14 cellular contexts compared by ENCODE assay signal in the genomic region with DNA sequence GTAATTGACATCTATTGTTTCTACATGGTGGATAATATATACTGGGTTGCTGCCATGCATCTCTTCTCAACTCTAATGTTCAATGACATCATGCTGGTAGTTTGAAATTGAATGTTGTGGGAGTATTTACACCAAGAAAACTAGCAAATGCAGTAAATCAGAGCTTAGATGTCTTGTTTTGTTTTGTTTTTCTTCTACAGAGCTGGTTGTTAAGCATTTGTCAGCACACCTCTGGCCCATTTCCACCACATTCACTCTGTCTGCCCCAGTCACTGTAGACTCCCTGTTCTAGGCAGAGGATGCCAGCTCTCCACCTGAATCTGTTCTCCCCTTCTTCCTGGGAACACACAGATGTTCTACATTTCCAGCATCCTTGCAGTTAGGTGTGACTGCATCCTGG. TPM values are rescaled to one million over a fixed set of nuclear protein-coding genes. Genes with fewer than 3 reads are reported as not detected.
DNase-seq lines count a peak whose midpoint lies in the region; ATAC-seq and TF ChIP-seq lines count a peak whose summit lies in the region.
"Had no signal": no experiment of that assay in that cellular context is flagged by ENCODE, and none has a peak within 500 bp of the region (broad histone marks: within the 10 kb centered on the region; RNA-seq: fewer than 3 reads in every experiment).

No MANE protein-coding gene starts in this region.

- no peak overlapping the region for H2AK5ac ChIP-seq in mesenchymal stem cell (ENCODE audit: low read length, severe bottlenecking)

- H3K79me1 ChIP-seq in mesenchymal stem cell (replicated peaks; ENCODE audit: low read length, poor library complexity, severe bottlenecking): peaks cover 1% of the 10 kb centered on the region

- no peak overlapping the region for H4K91ac ChIP-seq in mesenchymal stem cell (ENCODE audit: low read length)

- H4K8ac ChIP-seq in mesenchymal stem cell (ENCODE audit: low read length): no peak overlapping the region

- no peak overlapping the region for H3K4me3 Mint-ChIP-seq in endodermal cell
- no peak overlapping the region for H3K4me3 Mint-ChIP-seq in stimulated activated naive CD8-positive, alpha-beta T cell treated with anti-CD3 and anti-CD28 coated beads, Interleukin-15, amount 100 ng/mL, for 72 hours

- no peaks in the 10 kb centered on the region for H3K36me3 Mint-ChIP-seq in endodermal cell (ENCODE audit: low read depth)

- peak overlapping the region in 1 of 2 experiments; percentile 37 for H2BK12ac ChIP-seq in mesenchymal stem cell (ENCODE audit: low read length in 2 of 2)

- H2BK5ac ChIP-seq in mesenchymal stem cell (ENCODE audit: low read depth, low read length, poor library complexity, severe bottlenecking): no peak overlapping the region

- H3K4ac ChIP-seq in mesenchymal stem cell (ENCODE audit: low read depth in 1 of 2, low read length in 2 of 2): no peak overlapping the region

- H3K14ac ChIP-seq in mesenchymal stem cell (ENCODE audit: low read length in 2 of 2): no peak overlapping the region

- peaks cover 6% of the 10 kb centered on the region for H3K4me1 Mint-ChIP-seq in endodermal cell
- peaks cover 10% of the 10 kb centered on the region for H3K4me1 Mint-ChIP-seq in stimulated activated naive CD8-positive, alpha-beta T cell treated with anti-CD3 and anti-CD28 coated beads, Interleukin-15, amount 100 ng/mL, for 72 hours

- TF ChIP-seq CTCF in endodermal cell (conservative IDR thresholded peaks at IDR 0.05): no peak

- H2BK15ac ChIP-seq in mesenchymal stem cell (ENCODE audit: low read depth, poor library complexity, severe bottlenecking): no peak overlapping the region

- H3K4me3 ChIP-seq in BLaER1 treated with 17β-estradiol and CSF1 and Interleukin-3, amounts not matched to agents 10 nM and 100 nM: no peak overlapping the region
- H3K4me3 ChIP-seq in endodermal cell (ENCODE audit: low read length): no peak overlapping the region
- no peak overlapping the region for H3K4me3 ChIP-seq in mesenchymal stem cell (ENCODE audit: insufficient read depth in 1 of 2, low read depth in 1 of 2, low read length in 2 of 2)
- H3K4me3 ChIP-seq: A549 had no signal

- no peak overlapping the region for H2BK120ac ChIP-seq in mesenchymal stem cell (ENCODE audit: low read depth, low read length)

- no peak overlapping the region for H3K9ac ChIP-seq in BLaER1 treated with 17β-estradiol and CSF1 and Interleukin-3, amounts not matched to agents 10 nM and 100 nM
- H3K9ac ChIP-seq in endodermal cell (ENCODE audit: extremely low read depth, low read length, poor library complexity, severe bottlenecking): no peak overlapping the region
- H3K9ac ChIP-seq in mesenchymal stem cell (ENCODE audit: low read length): peak overlapping the region; percentile 80

- peak overlapping the region in 7 of 11 experiments; percentile 81 to 96 (median 91); a peak in 13 of 22 replicates for H3K4me2 ChIP-seq in BLaER1 treated with 17β-estradiol and CSF1 and Interleukin-3, amounts not matched to agents 10 nM and 100 nM
- no peak overlapping the region for H3K4me2 ChIP-seq in mesenchymal stem cell (ENCODE audit: low read length, poor library complexity, severe bottlenecking)
- H3K4me2 ChIP-seq: A549 had no signal

- no peak overlapping the region for H3K23ac ChIP-seq in mesenchymal stem cell (ENCODE audit: low read length in 2 of 2)

- H3K9me3 ChIP-seq in BLaER1 treated with 17β-estradiol and CSF1 and Interleukin-3, amounts not matched to agents 10 nM and 100 nM (replicated peaks in 1 of 11): peaks cover 0 to 7% (median 2%) of the 10 kb centered on the region in 11 experiments; a peak in 6 of 22 replicates
- H3K9me3 ChIP-seq in endodermal cell (ENCODE audit: control insufficient read depth, low read length) (no peaks in the 10 kb centered on the region), mesenchymal stem cell (ENCODE audit: control insufficient read depth, low read length) (no peaks in the 10 kb centered on the region)
- H3K9me3 ChIP-seq: A549 had no signal

- ATAC-seq in stimulated activated naive CD8-positive, alpha-beta T cell treated with anti-CD3 and anti-CD28 coated beads, Interleukin-15, amount 100 ng/mL, for 72 hours: no peak
- no peak for ATAC-seq in GM19351 (IDR thresholded peaks at IDR 0.05; ENCODE audit: unreplicated experiment)

- no peaks in the 10 kb centered on the region for H3K9me3 Mint-ChIP-seq in endodermal cell
- no peaks in the 10 kb centered on the region for H3K9me3 Mint-ChIP-seq in stimulated activated naive CD8-positive, alpha-beta T cell treated with anti-CD3 and anti-CD28 coated beads, Interleukin-15, amount 100 ng/mL, for 72 hours

- H4K20me1 ChIP-seq in BLaER1 treated with 17β-estradiol and CSF1 and Interleukin-3, amounts not matched to agents 10 nM and 100 nM: no peaks in the 10 kb centered on the region

- H3K27me3 ChIP-seq in BLaER1 treated with 17β-estradiol and CSF1 and Interleukin-3, amounts not matched to agents 10 nM and 100 nM: peaks cover 0 to 17% (median 0%) of the 10 kb centered on the region in 11 experiments; a peak in 8 of 22 replicates
- H3K27me3 ChIP-seq in endodermal cell (ENCODE audit: control insufficient read depth, insufficient read depth, low read length, poor library complexity, severe bottlenecking) (no peaks in the 10 kb centered on the region), mesenchymal stem cell (ENCODE audit: control insufficient read depth in 1 of 2, insufficient read depth in 1 of 2, low read length in 2 of 2) (no peaks in the 10 kb centered on the region)

- H3K4me1 ChIP-seq in BLaER1 treated with 17β-estradiol and CSF1 and Interleukin-3, amounts not matched to agents 10 nM and 100 nM: peaks cover 21 to 99% (median 86%) of the 10 kb centered on the region in 10 experiments
- peaks cover 4% of the 10 kb centered on the region for H3K4me1 ChIP-seq in endodermal cell (ENCODE audit: control insufficient read depth, insufficient read depth, low read length)
- H3K4me1 ChIP-seq in mesenchymal stem cell (ENCODE audit: control insufficient read depth, insufficient read depth, low read depth, low read length): peaks cover 28% of the 10 kb centered on the region

- no peak overlapping the region for H3K27ac Mint-ChIP-seq in endodermal cell
- no peak overlapping the region for H3K27ac Mint-ChIP-seq in stimulated activated naive CD8-positive, alpha-beta T cell treated with anti-CD3 and anti-CD28 coated beads, Interleukin-15, amount 100 ng/mL, for 72 hours

- H3K18ac ChIP-seq in mesenchymal stem cell (ENCODE audit: low read depth in 1 of 2, low read length in 2 of 2): peak overlapping the region in 1 of 2 experiments; percentile 48

- peaks cover 42% of the 10 kb centered on the region for H3K27me3 Mint-ChIP-seq in endodermal cell (ENCODE audit: insufficient read depth)
- peaks cover 62% of the 10 kb centered on the region for H3K27me3 Mint-ChIP-seq in stimulated activated naive CD8-positive, alpha-beta T cell treated with anti-CD3 and anti-CD28 coated beads, Interleukin-15, amount 100 ng/mL, for 72 hours

- peak overlapping the region in 5 of 11 experiments; percentile 18 to 92 (median 47); a peak in 10 of 22 replicates for H3K27ac ChIP-seq in BLaER1 treated with 17β-estradiol and CSF1 and Interleukin-3, amounts not matched to agents 10 nM and 100 nM
- H3K27ac ChIP-seq in endodermal cell (ENCODE audit: low read depth, low read length) (no peak overlapping the region), mesenchymal stem cell (ENCODE audit: low read length, poor library complexity, severe bottlenecking) (no peak overlapping the region)
- H3K27ac ChIP-seq: A549, C4-2B, HL-60 had no signal

- H3K36me3 ChIP-seq in BLaER1 treated with 17β-estradiol and CSF1 and Interleukin-3, amounts not matched to agents 10 nM and 100 nM: 0 out of 22 replicates have a peak, but pooled peaks cover 0 to 3% (median 0%) of the 10 kb centered on the region in 11 experiments
- H3K36me3 ChIP-seq in endodermal cell (ENCODE audit: control insufficient read depth, insufficient read depth, low read length): no peaks in the 10 kb centered on the region
- no peaks in the 10 kb centered on the region for H3K36me3 ChIP-seq in mesenchymal stem cell (ENCODE audit: control insufficient read depth in 1 of 2, insufficient read depth in 2 of 2, low read depth in 1 of 2, low read length in 2 of 2)

- H2AFZ ChIP-seq in mesenchymal stem cell (ENCODE audit: low read depth, low read length): no peak overlapping the region

- DNase-seq in M059J (ENCODE audit: low read depth) (peak; percentile 77), endodermal cell (peak; percentile 32), mesenchymal stem cell (peak; percentile 72), SK-N-DZ (ENCODE audit: low spot score) (no peak)
- DNase-seq in activated T-cell treated with anti-CD3 and anti-CD28 coated beads, Interleukin-2, amount 50 U/mL, for 48 hours: no peak
- DNase-seq in stimulated activated naive CD8-positive, alpha-beta T cell treated with anti-CD3 and anti-CD28 coated beads, Interleukin-15, amount 100 ng/mL, for 72 hours: no peak
- DNase-seq: GF-D8, NCI-H1930, NCI-H748 treated with DMSO at 0.1 percent for 48 hours had no signal

RNA-seq across cellular contexts. Expression of gene ARHGAP22, which starts 4.1 kb away (rescaled TPM):
- total RNA-seq in M059J (2014; rRNA removed; shearing (Covaris generic)): 11.5 and 18.9 TPM in 2 replicates
- total RNA-seq in endodermal cell: 10 to 100 TPM; 10.3 to 14.1 TPM
- 1.8 TPM for polyA plus RNA-seq in endodermal cell (2013, experiment 1 of 2)
- polyA plus RNA-seq in endodermal cell (2013, experiment 2 of 2): 1.3 TPM
- polyA plus RNA-seq in mesenchymal stem cell (2013, experiment 1 of 2): 14.3 TPM
- 14.4 TPM for polyA plus RNA-seq in mesenchymal stem cell (2013, experiment 2 of 2)
- polyA plus RNA-seq in SK-N-DZ (2014; cell fraction: cytosol; rRNA removed): 9.1 and 10.3 TPM in 2 replicates
- polyA plus RNA-seq in SK-N-DZ (2014; cell fraction: nucleus; rRNA removed): 14.3 and 16.5 TPM in 2 replicates

Comparison
In these comparisons a context has a peak if more than half of its experiments do, and no peak if none do; other contexts are left out.
1. DNase-seq: peak in M059J (single experiment), endodermal cell (single experiment) and mesenchymal stem cell (single experiment); none in activated T-cell treated with anti-CD3 and anti-CD28 coated beads, Interleukin-2, amount 50 U/mL, for 48 hours (0 of 2), stimulated activated naive CD8-positive, alpha-beta T cell treated with anti-CD3 and anti-CD28 coated beads, Interleukin-15, amount 100 ng/mL, for 72 hours (0 of 2) and SK-N-DZ (single experiment).